In the genomic region with DNA sequence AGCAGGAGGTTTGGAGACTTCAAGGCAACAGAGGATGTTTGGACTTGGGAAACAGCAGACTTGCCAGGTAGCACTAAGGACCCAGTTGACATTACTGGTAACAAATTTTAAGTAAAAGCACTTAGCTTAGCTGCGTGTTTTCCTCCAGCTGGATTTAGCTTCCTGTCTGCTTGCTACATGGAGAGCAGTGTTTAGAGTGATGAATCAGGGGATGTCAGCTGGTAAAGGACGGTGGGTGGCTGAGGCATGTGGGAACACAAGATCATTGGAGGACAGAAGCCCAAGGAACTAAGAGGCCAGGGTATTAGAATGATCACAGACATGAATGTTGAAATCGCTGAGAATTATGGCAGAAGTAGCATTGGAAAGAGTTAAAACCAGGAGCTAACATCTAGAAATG, we compare ENCODE assay signal across 2 cellular contexts.
TF ChIP-seq lines count a peak whose summit lies in the region.

No MANE protein-coding gene starts in this region.

TF ChIP-seq in IMR-90, 13 proteins besides CTCF, POLR2A, EP300 and RAD21:
- TF ChIP-seq BHLHE40 (IDR thresholded peaks at IDR 0.05; ENCODE audit: low read depth, low read length) (no peak), MXI1 (IDR thresholded peaks at IDR 0.05; ENCODE audit: borderline replicate concordance, low read depth, low read length) (0 out of 2 replicates have a peak, but pooled peaks have one; percentile 40), NFE2L2 (IDR thresholded peaks at IDR 0.05; ENCODE audit: low read depth, low read length) (no peak), RFX5 (IDR thresholded peaks at IDR 0.05; ENCODE audit: low read depth, low read length) (no peak), FOS (IDR thresholded peaks at IDR 0.05; ENCODE audit: low read depth, low read length) (no peak), SMC3 (IDR thresholded peaks at IDR 0.05; ENCODE audit: low read depth, low read length) (no peak), CEBPB (IDR thresholded peaks at IDR 0.05; ENCODE audit: low read depth, low read length) (peak; percentile 33; the same call in 1 of the 2 replicates), MAZ (IDR thresholded peaks at IDR 0.05; ENCODE audit: borderline replicate concordance, low read depth, low read length) (no peak), RCOR1 (IDR thresholded peaks at IDR 0.05; ENCODE audit: insufficient replicate concordance, low read length) (no peak), MAFK (IDR thresholded peaks at IDR 0.05; ENCODE audit: low read depth, low read length) (no peak), CHD1 (IDR thresholded peaks at IDR 0.05; ENCODE audit: low read depth, low read length) (no peak)
- TF ChIP-seq, protein P1, sequence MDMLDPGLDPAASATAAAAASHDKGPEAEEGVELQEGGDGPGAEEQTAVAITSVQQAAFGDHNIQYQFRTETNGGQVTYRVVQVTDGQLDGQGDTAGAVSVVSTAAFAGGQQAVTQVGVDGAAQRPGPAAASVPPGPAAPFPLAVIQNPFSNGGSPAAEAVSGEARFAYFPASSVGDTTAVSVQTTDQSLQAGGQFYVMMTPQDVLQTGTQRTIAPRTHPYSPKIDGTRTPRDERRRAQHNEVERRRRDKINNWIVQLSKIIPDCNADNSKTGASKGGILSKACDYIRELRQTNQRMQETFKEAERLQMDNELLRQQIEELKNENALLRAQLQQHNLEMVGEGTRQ (IDR thresholded peaks at IDR 0.05; ENCODE audit: low read depth, low read length), result peak; percentile 42; the same call in 1 of the 2 replicates
- TF ChIP-seq, protein P2, sequence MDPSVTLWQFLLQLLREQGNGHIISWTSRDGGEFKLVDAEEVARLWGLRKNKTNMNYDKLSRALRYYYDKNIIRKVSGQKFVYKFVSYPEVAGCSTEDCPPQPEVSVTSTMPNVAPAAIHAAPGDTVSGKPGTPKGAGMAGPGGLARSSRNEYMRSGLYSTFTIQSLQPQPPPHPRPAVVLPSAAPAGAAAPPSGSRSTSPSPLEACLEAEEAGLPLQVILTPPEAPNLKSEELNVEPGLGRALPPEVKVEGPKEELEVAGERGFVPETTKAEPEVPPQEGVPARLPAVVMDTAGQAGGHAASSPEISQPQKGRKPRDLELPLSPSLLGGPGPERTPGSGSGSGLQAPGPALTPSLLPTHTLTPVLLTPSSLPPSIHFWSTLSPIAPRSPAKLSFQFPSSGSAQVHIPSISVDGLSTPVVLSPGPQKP (IDR thresholded peaks at IDR 0.05; ENCODE audit: borderline replicate concordance, low read depth, low read length), result no peak

TF ChIP-seq in endothelial cell of umbilical vein, 7 proteins besides CTCF, POLR2A, EP300 and RAD21:
- TF ChIP-seq POLR2AphosphoS5 (IDR thresholded peaks at IDR 0.05; ENCODE audit: insufficient read depth, low read depth, low read length) (no peak), GATA2 (IDR thresholded peaks at IDR 0.05; ENCODE audit: insufficient read depth, insufficient read length, low read depth, low read length) (no peak), FOS (IDR thresholded peaks at IDR 0.05; ENCODE audit: borderline replicate concordance, insufficient read depth, low read length) (peak; percentile 64), JUN (IDR thresholded peaks at IDR 0.05; ENCODE audit: borderline replicate concordance, insufficient read depth, insufficient read length, low read depth) (peak; percentile 7)
